In the genomic region with DNA sequence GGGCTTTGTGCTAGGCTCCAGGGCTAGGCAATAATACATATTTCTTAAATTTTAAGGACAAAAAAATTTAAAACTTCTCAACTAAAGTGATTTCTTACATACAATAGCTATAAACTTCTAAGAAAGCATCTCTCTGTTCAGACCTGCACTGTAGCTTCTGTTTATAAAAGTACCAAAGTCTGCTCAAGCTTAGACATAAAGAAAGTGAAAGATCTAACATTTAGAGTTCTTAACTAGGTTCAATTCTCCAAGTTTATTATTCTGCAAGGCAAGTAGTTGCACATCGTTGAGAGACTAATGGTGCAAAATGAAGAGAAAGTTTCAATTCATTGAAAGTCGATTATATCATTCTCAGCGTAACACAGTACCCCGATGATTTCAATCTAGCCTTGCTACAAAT, we compare ENCODE assay signal across 22 cellular contexts.
DNase-seq lines count a peak whose midpoint lies in the region; ATAC-seq and TF ChIP-seq lines count a peak whose summit lies in the region.
"Had no signal": no experiment of that assay in that cellular context is flagged by ENCODE, and none has a peak within 500 bp of the region (broad histone marks: within the 10 kb centered on the region; RNA-seq: fewer than 3 reads in every experiment).

No MANE protein-coding gene starts in this region.

- H3K27me3 ChIP-seq in DND-41 (ENCODE audit: insufficient read depth, low read length, poor library complexity) (no peaks in the 10 kb centered on the region), brain microvascular endothelial cell (replicated peaks) (no peaks in the 10 kb centered on the region)
- H3K27me3 ChIP-seq: BE2C had no signal

- H2AFZ ChIP-seq in DND-41 (ENCODE audit: low read depth, low read length): peak overlapping the region; percentile 44

- H3K36me3 ChIP-seq in DND-41 (ENCODE audit: insufficient read depth, low read length): no peaks in the 10 kb centered on the region
- H3K36me3 ChIP-seq in brain microvascular endothelial cell (replicated peaks): no peaks in the 10 kb centered on the region
- H3K36me3 ChIP-seq: BE2C, prostate gland, thoracic aorta had no signal

- ATAC-seq in DND-41 (ENCODE audit: insufficient read depth, low read depth) (peak; percentile 39), GM19372 (IDR thresholded peaks at IDR 0.05; ENCODE audit: low read depth, unreplicated experiment) (peak; percentile 46), HG02678 (IDR thresholded peaks at IDR 0.05; ENCODE audit: unreplicated experiment) (peak; percentile 70), HG03442 (IDR thresholded peaks at IDR 0.05; ENCODE audit: unreplicated experiment) (peak; percentile 48), HG03045 (IDR thresholded peaks at IDR 0.05; ENCODE audit: unreplicated experiment) (no peak)
- ATAC-seq: mucosa of descending colon had no signal

- H3K27ac ChIP-seq in DND-41 (ENCODE audit: low read length) (peak overlapping the region; percentile 99), brain microvascular endothelial cell (no peak overlapping the region)
- H3K27ac ChIP-seq: HL-60, prostate gland, thoracic aorta had no signal

- no peaks in the 10 kb centered on the region for H4K20me1 ChIP-seq in DND-41 (ENCODE audit: insufficient read depth, low read length)

- peak overlapping the region; percentile 47 for H3K4me2 ChIP-seq in DND-41 (ENCODE audit: insufficient read depth, low read length)

- H3K4me3 ChIP-seq in DND-41 (ENCODE audit: low read depth in 1 of 2, low read length in 2 of 2): 0 out of 4 replicates have a peak overlapping the region, but pooled peaks of 1 of the 2 experiments have one; percentile 17
- no peak overlapping the region for H3K4me3 ChIP-seq in brain microvascular endothelial cell (ENCODE audit: low read depth, low read length)
- H3K4me3 ChIP-seq: mucosa of descending colon, prostate gland, thoracic aorta had no signal

- peak overlapping the region; percentile 56 for H3K9ac ChIP-seq in DND-41 (ENCODE audit: low read depth, low read length)

- TF ChIP-seq CTCF in DND-41 (IDR thresholded peaks at IDR 0.05; ENCODE audit: borderline replicate concordance, extremely low read depth, low read length, poor library complexity, severe bottlenecking) (no peak), brain microvascular endothelial cell (IDR thresholded peaks at IDR 0.05; ENCODE audit: low read depth, low read length, missing control alignments) (no peak)

- no peaks in the 10 kb centered on the region for H3K9me3 ChIP-seq in DND-41 (ENCODE audit: insufficient read depth, low read length, severe bottlenecking)
- H3K9me3 ChIP-seq: BE2C, mucosa of descending colon, prostate gland, thoracic aorta had no signal

- no peaks in the 10 kb centered on the region for H3K79me2 ChIP-seq in DND-41 (ENCODE audit: insufficient read depth, low read length)

- peaks cover 49% of the 10 kb centered on the region for H3K4me1 ChIP-seq in DND-41 (ENCODE audit: insufficient read depth, low read length)
- H3K4me1 ChIP-seq: BE2C, prostate gland had no signal

- DNase-seq in DND-41 (no peak), D341Med (ENCODE audit: low spot score) (no peak), brain microvascular endothelial cell (no peak), DMS53 treated with DMSO at 0.1 percent for 48 hours (lab: John Stamatoyannopoulos, UW; ENCODE audit: unreplicated experiment) (no peak)
- DNase-seq: activated B cell treated with CpG ODN at 0.5 μM for 24 hours; activated naive CD4-positive, alpha-beta T cell treated with anti-CD3 and anti-CD28 coated beads, Interleukin-2, amount 10 ng/mL, durations not matched to agents 7 days and 5 days; activated T-cell treated with anti-CD3 and anti-CD28 coated beads, Interleukin-2, amount 50 U/mL, for 24 hours; BE2C; Calu3; caudate nucleus; foreskin fibroblast; mucosa of descending colon; NCI-H1436 treated with DMSO at 0.1 percent for 48 hours; NCI-H526; T-helper 9 cell had no signal

- in situ Hi-C loops in brain microvascular endothelial cell (cut with HindIII; ENCODE audit: low pct_ligation_motif_present, low sequenced_read_pairs): no loop called here
